1 cellular context compared by ENCODE assay signal in genomic region chr1:244451951-244452795, GRCh38.
TF ChIP-seq lines count a peak whose summit lies in the region.

No MANE protein-coding gene starts in this region.

TF ChIP-seq in K562, 482 proteins besides CTCF, POLR2A, EP300 and RAD21 (continued from another document and continues in another):
- TF ChIP-seq ETS1 (conservative IDR thresholded peaks at IDR 0.05; ENCODE audit: control insufficient read depth, low read depth, low read length) (peak; percentile 97), ZNF165 (CRISPR knock-in tag; IDR thresholded peaks at IDR 0.05; ENCODE audit: borderline replicate concordance) (no peak), TEAD2 (tag; IDR thresholded peaks at IDR 0.05) (no peak; the same call in 1 of the 2 replicates), GATAD2A (IDR thresholded peaks at IDR 0.05) (no peak), RCOR1 (IDR thresholded peaks at IDR 0.05; ENCODE audit: borderline replicate concordance in 1 of 2, low read depth in 2 of 2, low read length in 2 of 2) (peak in 1 of 2 experiments; percentile 52; a peak in 2 of 4 replicates), HMG20A (CRISPR knock-in tag; conservative IDR thresholded peaks at IDR 0.05) (no peak), JUNB (CRISPR knock-in tag; conservative IDR thresholded peaks at IDR 0.05) (no peak), FOXP4 (CRISPR knock-in tag; IDR thresholded peaks at IDR 0.05; ENCODE audit: borderline replicate concordance) (no peak), MEF2D (tag; conservative IDR thresholded peaks at IDR 0.05; ENCODE audit: low read depth) (no peak; the same call in 1 of the 2 replicates), CREB1 (IDR thresholded peaks at IDR 0.05) (peak; percentile 77), CREB1 (CRISPR knock-in tag; IDR thresholded peaks at IDR 0.05) (peak; percentile 57; the same call in 1 of the 2 replicates), ZBTB26 (CRISPR knock-in tag; IDR thresholded peaks at IDR 0.05) (no peak; the same call in 1 of the 2 replicates), KDM4B (IDR thresholded peaks at IDR 0.05; ENCODE audit: borderline replicate concordance in 2 of 2, low read depth in 1 of 2) (peak; percentile 45 to 52; a peak in 1 of 4 replicates), CBFB (CRISPR knock-in tag; IDR thresholded peaks at IDR 0.05) (no peak), CTCFL (IDR thresholded peaks at IDR 0.05; ENCODE audit: borderline replicate concordance, insufficient read depth, low read depth, low read length, poor library complexity, severe bottlenecking) (peak; percentile 96), POLR2AphosphoS5 (IDR thresholded peaks at IDR 0.05; ENCODE audit: control insufficient read depth, insufficient read depth, low read depth, low read length) (no peak), CBX3 (IDR thresholded peaks at IDR 0.05; ENCODE audit: borderline replicate concordance in 1 of 2, low read length in 2 of 2) (peak in 1 of 2 experiments; percentile 98; a peak in 2 of 3 replicates), ZNF655 (CRISPR knock-in tag; IDR thresholded peaks at IDR 0.05) (no peak), ARNT (IDR thresholded peaks at IDR 0.05) (peak; percentile 77 to 99), NBN (IDR thresholded peaks at IDR 0.05; ENCODE audit: low read depth) (no peak), PHB (CRISPR knock-in tag; IDR thresholded peaks at IDR 0.05) (no peak), ZNF133 (CRISPR knock-in tag; IDR thresholded peaks at IDR 0.05) (no peak), SNAPC5 (CRISPR knock-in tag; IDR thresholded peaks at IDR 0.05) (no peak), SMAD2 (IDR thresholded peaks at IDR 0.05; ENCODE audit: low read depth, low read length) (no peak), SIX5 (IDR thresholded peaks at IDR 0.05; ENCODE audit: borderline replicate concordance in 1 of 2, insufficient read depth in 1 of 2, low read depth in 1 of 2, low read length in 2 of 2) (peak; percentile 95), E2F8 (IDR thresholded peaks at IDR 0.05; ENCODE audit: low read depth, partially characterized antibody) (peak; percentile 66), RBM15 (IDR thresholded peaks at IDR 0.05; ENCODE audit: insufficient read depth, low read length) (no peak), ZFPM2 (CRISPR knock-in tag; IDR thresholded peaks at IDR 0.05) (no peak), OTX1 (CRISPR knock-in tag; IDR thresholded peaks at IDR 0.05) (peak; percentile 89), ZNF347 (CRISPR knock-in tag; IDR thresholded peaks at IDR 0.05; ENCODE audit: low read depth) (no peak), RNF2 (IDR thresholded peaks at IDR 0.05) (peak; percentile 17; the same call in 1 of the 2 replicates), GATAD2B (IDR thresholded peaks at IDR 0.05; ENCODE audit: borderline replicate concordance) (0 out of 2 replicates have a peak, but pooled peaks have one; percentile 15), RBBP5 (IDR thresholded peaks at IDR 0.05; ENCODE audit: borderline replicate concordance, insufficient read depth, low read length, poor library complexity, severe bottlenecking) (no peak), SOX6 (IDR thresholded peaks at IDR 0.05) (0 out of 2 replicates have a peak, but pooled peaks have one; percentile 8), EP400 (IDR thresholded peaks at IDR 0.05) (peak; percentile 8; the same call in 1 of the 2 replicates), ATF7 (IDR thresholded peaks at IDR 0.05) (peak; percentile 90), GATA2 (CRISPR knock-in tag; IDR thresholded peaks at IDR 0.05) (no peak), NCOA6 (IDR thresholded peaks at IDR 0.05) (no peak), CREB3 (tag; conservative IDR thresholded peaks at IDR 0.05; ENCODE audit: low read depth) (0 out of 2 replicates have a peak, but pooled peaks have one; percentile 34), E2F1 (CRISPR knock-in tag; IDR thresholded peaks at IDR 0.05) (peak; percentile 76), U2AF2 (optimal IDR thresholded peaks at IDR 0.05; ENCODE audit: low read depth, low read length) (no peak), FOXM1 (IDR thresholded peaks at IDR 0.05; ENCODE audit: low read depth) (no peak), FOXM1 (CRISPR knock-in tag; IDR thresholded peaks at IDR 0.05; ENCODE audit: low read depth) (no peak), ZNF41 (CRISPR knock-in tag; conservative IDR thresholded peaks at IDR 0.05) (no peak), FOS (IDR thresholded peaks at IDR 0.05; ENCODE audit: extremely low read depth, insufficient read length) (peak; percentile 17), HSF4 (CRISPR knock-in tag; IDR thresholded peaks at IDR 0.05; ENCODE audit: borderline replicate concordance) (no peak), ZFP1 (CRISPR knock-in tag; IDR thresholded peaks at IDR 0.05) (no peak), NFE2 (IDR thresholded peaks at IDR 0.05; ENCODE audit: low read depth) (no peak), ZNF695 (CRISPR knock-in tag; IDR thresholded peaks at IDR 0.05) (no peak), TAF15 (IDR thresholded peaks at IDR 0.05; ENCODE audit: low read depth, low read length) (no peak), HMGXB4 (CRISPR knock-in tag; IDR thresholded peaks at IDR 0.05) (no peak), ZBTB1 (CRISPR knock-in tag; IDR thresholded peaks at IDR 0.05; ENCODE audit: borderline replicate concordance, low read depth) (0 out of 2 replicates have a peak, but pooled peaks have one; percentile 6), BRF1 (IDR thresholded peaks at IDR 0.05; ENCODE audit: borderline replicate concordance, extremely low read depth, insufficient read length) (no peak), NONO (IDR thresholded peaks at IDR 0.05; ENCODE audit: low read depth in 2 of 2, low read length in 1 of 2) (no peak), ZNF778 (CRISPR knock-in tag; IDR thresholded peaks at IDR 0.05) (no peak), EHMT2 (IDR thresholded peaks at IDR 0.05) (no peak), ZNF830 (CRISPR knock-in tag; IDR thresholded peaks at IDR 0.05) (no peak), RBM17 (IDR thresholded peaks at IDR 0.05; ENCODE audit: borderline replicate concordance, low read depth, low read length) (no peak), TAF1 (IDR thresholded peaks at IDR 0.05; ENCODE audit: control insufficient read depth, extremely low read depth, insufficient read depth, low read length, severe bottlenecking) (peak; percentile 21), KAT7 (CRISPR knock-in tag; IDR thresholded peaks at IDR 0.05; ENCODE audit: borderline replicate concordance) (0 out of 2 replicates have a peak, but pooled peaks have one; percentile 53), BRD9 (IDR thresholded peaks at IDR 0.05; ENCODE audit: low read depth, partially characterized antibody) (no peak)
